Comparison of ENCODE assay signal across 19 cellular contexts in the genomic region with DNA sequence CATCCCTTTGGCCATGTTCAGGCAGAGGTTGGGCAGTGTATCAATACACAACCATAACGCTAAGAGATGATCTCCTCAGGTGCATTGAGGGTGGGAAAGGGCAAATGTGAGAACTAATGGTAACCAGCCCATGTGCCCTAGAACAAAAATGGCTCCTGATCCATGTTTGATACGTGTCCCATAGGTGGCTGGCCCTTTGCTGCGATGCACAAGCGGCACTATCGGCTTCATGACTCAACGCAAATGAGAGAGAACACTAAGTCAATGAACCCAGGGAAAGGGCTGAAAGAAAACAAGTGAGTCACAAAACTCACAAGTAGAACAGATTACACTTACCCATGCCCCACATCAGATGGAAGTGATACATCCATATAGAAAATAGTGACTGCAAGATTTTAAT.
A peak's percentile ranks its signal among the peaks of the same experiment; 100 is the strongest.
DNase-seq lines count a peak whose midpoint lies in the region; ATAC-seq and TF ChIP-seq lines count a peak whose summit lies in the region.
"Had no signal": no experiment of that assay in that cellular context is flagged by ENCODE, and none has a peak within 500 bp of the region (broad histone marks: within the 10 kb centered on the region; RNA-seq: fewer than 3 reads in every experiment).

No MANE protein-coding gene starts in this region.

- peak overlapping the region; percentile 67 for H3K9ac ChIP-seq in skeletal muscle satellite cell (ENCODE audit: low read depth, low read length)

- CTCF ChIA-PET in activated naive CD4-positive, alpha-beta T cell treated with anti-CD3 and anti-CD28 coated beads for 36 hours (lab: Charles Lee), result no interaction called here

- H3K4me3 Mint-ChIP-seq in activated T-helper 2 cell treated with anti-CD3 and anti-CD28 coated beads, Interferon-gamma antibody, Interleukin-2, Interleukin-4, amounts not matched to agents 10 μg/mL and 5 μg/mL and 100 μg/mL, durations not matched to agents 14 hours and 24 hours and 36 hours (ENCODE audit: low read depth), result no peak overlapping the region
- no peak overlapping the region for H3K4me3 Mint-ChIP-seq in activated naive CD4-positive, alpha-beta T cell treated with anti-CD3 and anti-CD28 coated beads for 36 hours
- H3K4me3 Mint-ChIP-seq: activated B cell treated with CpG ODN at 0.5 μM for 24 hours had no signal

- TF ChIP-seq CTCF in fibroblast of pulmonary artery (IDR thresholded peaks at IDR 0.05; ENCODE audit: low read length, missing control alignments), result no peak

- ATAC-seq in HG03025 (IDR thresholded peaks at IDR 0.05; ENCODE audit: low FRiP score, unreplicated experiment), result no peak
- ATAC-seq: heart right ventricle; mucosa of descending colon; stimulated activated naive CD8-positive, alpha-beta T cell treated with anti-CD3 and anti-CD28 coated beads, Interleukin-15, Interleukin-2, amounts not matched to agents 100 U/mL and 50 U/mL, for 24 hours had no signal

- peaks cover 21% of the 10 kb centered on the region for H3K4me1 Mint-ChIP-seq in activated T-helper 2 cell treated with anti-CD3 and anti-CD28 coated beads, Interferon-gamma antibody, Interleukin-2, Interleukin-4, amounts not matched to agents 10 μg/mL and 5 μg/mL and 100 μg/mL, durations not matched to agents 14 hours and 24 hours and 36 hours (ENCODE audit: low read depth)
- H3K4me1 Mint-ChIP-seq in activated naive CD4-positive, alpha-beta T cell treated with anti-CD3 and anti-CD28 coated beads for 36 hours (ENCODE audit: low read depth), result no peaks in the 10 kb centered on the region
- H3K4me1 Mint-ChIP-seq: activated B cell treated with CpG ODN at 0.5 μM for 24 hours had no signal

- H3K36me3 Mint-ChIP-seq in activated T-helper 2 cell treated with anti-CD3 and anti-CD28 coated beads, Interferon-gamma antibody, Interleukin-2, Interleukin-4, amounts not matched to agents 10 μg/mL and 5 μg/mL and 100 μg/mL, durations not matched to agents 14 hours and 24 hours and 36 hours (ENCODE audit: low read depth), result peaks cover 46% of the 10 kb centered on the region
- peaks cover 58% of the 10 kb centered on the region for H3K36me3 Mint-ChIP-seq in activated naive CD4-positive, alpha-beta T cell treated with anti-CD3 and anti-CD28 coated beads for 36 hours (ENCODE audit: low read depth)

- peaks cover 4% of the 10 kb centered on the region for H3K9me3 ChIP-seq in skeletal muscle satellite cell (replicated peaks; ENCODE audit: low read length)
- H3K9me3 ChIP-seq: ovary had no signal

- peaks cover 33% of the 10 kb centered on the region for H3K4me1 ChIP-seq in skeletal muscle satellite cell (ENCODE audit: control insufficient read depth, insufficient read depth, low read length)
- H3K4me1 ChIP-seq: heart right ventricle, spleen had no signal

- H3K36me3 ChIP-seq in skeletal muscle satellite cell (ENCODE audit: insufficient read depth, low read length), result no peaks in the 10 kb centered on the region
- H3K36me3 ChIP-seq: ovary had no signal

- H3K4me2 ChIP-seq in skeletal muscle satellite cell (ENCODE audit: low read length), result peak overlapping the region; percentile 65

- no peaks in the 10 kb centered on the region for H3K27me3 Mint-ChIP-seq in activated T-helper 2 cell treated with anti-CD3 and anti-CD28 coated beads, Interferon-gamma antibody, Interleukin-2, Interleukin-4, amounts not matched to agents 10 μg/mL and 5 μg/mL and 100 μg/mL, durations not matched to agents 14 hours and 24 hours and 36 hours (ENCODE audit: low read depth)
- no peaks in the 10 kb centered on the region for H3K27me3 Mint-ChIP-seq in activated naive CD4-positive, alpha-beta T cell treated with anti-CD3 and anti-CD28 coated beads for 36 hours (ENCODE audit: low read depth)
- H3K27me3 Mint-ChIP-seq: activated B cell treated with CpG ODN at 0.5 μM for 24 hours had no signal

- H3K9me3 Mint-ChIP-seq in activated T-helper 2 cell treated with anti-CD3 and anti-CD28 coated beads, Interferon-gamma antibody, Interleukin-2, Interleukin-4, amounts not matched to agents 10 μg/mL and 5 μg/mL and 100 μg/mL, durations not matched to agents 14 hours and 24 hours and 36 hours, result peaks cover 43% of the 10 kb centered on the region
- peaks cover 15% of the 10 kb centered on the region for H3K9me3 Mint-ChIP-seq in activated naive CD4-positive, alpha-beta T cell treated with anti-CD3 and anti-CD28 coated beads for 36 hours

- H3K4me3 ChIP-seq in fibroblast of pulmonary artery (replicated peaks; ENCODE audit: low read depth, low read length) (no peak overlapping the region), skeletal muscle satellite cell (ENCODE audit: low read length) (no peak overlapping the region)
- H3K4me3 ChIP-seq: heart right ventricle, mucosa of descending colon, ovary, spleen had no signal

- intact Hi-C loops in activated T-helper 2 cell treated with anti-CD3 and anti-CD28 coated beads, Interferon-gamma antibody, Interleukin-2, Interleukin-4, amounts not matched to agents 10 μg/mL and 5 μg/mL and 100 μg/mL, durations not matched to agents 14 hours and 24 hours and 36 hours (cut with micrococcal nuclease), result no loop called here
- intact Hi-C loops in activated naive CD4-positive, alpha-beta T cell treated with anti-CD3 and anti-CD28 coated beads for 36 hours (cut with micrococcal nuclease), result no loop called here

- DNase-seq in HT1080 (ENCODE audit: low read depth) (peak; percentile 93), fibroblast of pulmonary artery (ENCODE audit: low read depth) (peak; percentile 60), pons (ENCODE audit: low spot score) (no peak)
- no peak for DNase-seq in activated T-helper 2 cell treated with anti-CD3 and anti-CD28 coated beads, Interferon-gamma antibody, Interleukin-2, Interleukin-4, amounts not matched to agents 10 μg/mL and 5 μg/mL and 100 μg/mL, durations not matched to agents 14 hours and 24 hours and 36 hours (ENCODE audit: low spot score)
- DNase-seq in activated naive CD4-positive, alpha-beta T cell treated with anti-CD3 and anti-CD28 coated beads for 36 hours, result no peak
- DNase-seq: activated B cell treated with CpG ODN at 0.5 μM for 24 hours; activated naive CD4-positive, alpha-beta T cell treated with Interleukin-2 at 50 U/mL for 16 hours; caudate nucleus; GDM1; heart right ventricle; kidney; mucosa of descending colon; NCI-H1694 treated with DMSO at 0.1 percent for 48 hours; NCI-H510A treated with DMSO at 0.1 percent for 48 hours; ovary; spleen; stimulated activated naive CD8-positive, alpha-beta T cell treated with anti-CD3 and anti-CD28 coated beads, Interleukin-15, Interleukin-2, amounts not matched to agents 100 U/mL and 50 U/mL, for 24 hours had no signal

- peak overlapping the region; percentile 72 for H3K27ac Mint-ChIP-seq in activated T-helper 2 cell treated with anti-CD3 and anti-CD28 coated beads, Interferon-gamma antibody, Interleukin-2, Interleukin-4, amounts not matched to agents 10 μg/mL and 5 μg/mL and 100 μg/mL, durations not matched to agents 14 hours and 24 hours and 36 hours
- no peak overlapping the region for H3K27ac Mint-ChIP-seq in activated naive CD4-positive, alpha-beta T cell treated with anti-CD3 and anti-CD28 coated beads for 36 hours
- H3K27ac Mint-ChIP-seq: activated B cell treated with CpG ODN at 0.5 μM for 24 hours had no signal

- H3K27me3 ChIP-seq in skeletal muscle satellite cell (ENCODE audit: control insufficient read depth, insufficient read depth, low read length), result no peaks in the 10 kb centered on the region
- H3K27me3 ChIP-seq: heart right ventricle, ovary, spleen had no signal

Comparison
In these comparisons a context has a peak if more than half of its experiments do, and no peak if none do; other contexts are left out.
1. DNase-seq: peak in HT1080 (single experiment) and fibroblast of pulmonary artery (single experiment); none in activated T-helper 2 cell treated with anti-CD3 and anti-CD28 coated beads, Interferon-gamma antibody, Interleukin-2, Interleukin-4, amounts not matched to agents 10 μg/mL and 5 μg/mL and 100 μg/mL, durations not matched to agents 14 hours and 24 hours and 36 hours (single experiment), pons (single experiment) and activated naive CD4-positive, alpha-beta T cell treated with anti-CD3 and anti-CD28 coated beads for 36 hours (single experiment).